ENCODE assay signal across 1 cellular context in the genomic region with DNA sequence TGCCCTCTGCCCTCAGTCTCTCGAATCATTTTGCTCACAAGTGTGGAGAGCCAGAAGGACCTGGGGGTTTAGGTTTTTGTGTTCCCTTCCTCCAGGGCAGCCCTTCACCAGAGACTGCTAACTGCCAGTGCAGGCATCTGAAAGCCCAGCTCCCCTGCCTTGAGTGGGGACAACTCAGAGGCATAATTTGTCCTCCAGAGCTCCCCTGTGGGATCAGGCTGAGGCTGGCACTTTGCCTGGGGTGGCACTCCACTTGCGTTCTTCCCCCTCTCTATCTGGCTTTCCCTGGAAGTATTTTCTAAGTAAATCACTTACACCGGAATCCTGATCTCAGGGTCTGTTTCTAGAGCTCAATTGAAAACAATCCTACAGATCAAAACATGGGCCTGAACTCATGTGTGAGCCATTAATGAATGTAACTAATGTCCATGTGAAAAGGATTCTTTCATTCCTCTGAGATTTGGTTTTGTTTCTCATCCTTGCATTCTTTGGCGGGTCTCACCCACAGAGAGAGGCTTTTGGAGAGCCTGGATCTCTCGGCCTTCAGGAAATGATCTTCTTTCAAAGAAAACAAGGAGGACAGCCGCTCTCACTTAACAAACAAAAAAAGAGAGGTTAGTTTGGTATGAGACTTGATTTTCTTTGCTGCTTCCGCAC.
TF ChIP-seq lines count a peak whose summit lies in the region.

No MANE protein-coding gene starts in this region.

TF ChIP-seq in WTC11, 78 proteins besides CTCF, POLR2A, EP300 and RAD21 (continued from another document):
- no peak for TF ChIP-seq FOXK1 (CRISPR knock-in tag; IDR thresholded peaks at IDR 0.05)
- TF ChIP-seq, protein P1, sequence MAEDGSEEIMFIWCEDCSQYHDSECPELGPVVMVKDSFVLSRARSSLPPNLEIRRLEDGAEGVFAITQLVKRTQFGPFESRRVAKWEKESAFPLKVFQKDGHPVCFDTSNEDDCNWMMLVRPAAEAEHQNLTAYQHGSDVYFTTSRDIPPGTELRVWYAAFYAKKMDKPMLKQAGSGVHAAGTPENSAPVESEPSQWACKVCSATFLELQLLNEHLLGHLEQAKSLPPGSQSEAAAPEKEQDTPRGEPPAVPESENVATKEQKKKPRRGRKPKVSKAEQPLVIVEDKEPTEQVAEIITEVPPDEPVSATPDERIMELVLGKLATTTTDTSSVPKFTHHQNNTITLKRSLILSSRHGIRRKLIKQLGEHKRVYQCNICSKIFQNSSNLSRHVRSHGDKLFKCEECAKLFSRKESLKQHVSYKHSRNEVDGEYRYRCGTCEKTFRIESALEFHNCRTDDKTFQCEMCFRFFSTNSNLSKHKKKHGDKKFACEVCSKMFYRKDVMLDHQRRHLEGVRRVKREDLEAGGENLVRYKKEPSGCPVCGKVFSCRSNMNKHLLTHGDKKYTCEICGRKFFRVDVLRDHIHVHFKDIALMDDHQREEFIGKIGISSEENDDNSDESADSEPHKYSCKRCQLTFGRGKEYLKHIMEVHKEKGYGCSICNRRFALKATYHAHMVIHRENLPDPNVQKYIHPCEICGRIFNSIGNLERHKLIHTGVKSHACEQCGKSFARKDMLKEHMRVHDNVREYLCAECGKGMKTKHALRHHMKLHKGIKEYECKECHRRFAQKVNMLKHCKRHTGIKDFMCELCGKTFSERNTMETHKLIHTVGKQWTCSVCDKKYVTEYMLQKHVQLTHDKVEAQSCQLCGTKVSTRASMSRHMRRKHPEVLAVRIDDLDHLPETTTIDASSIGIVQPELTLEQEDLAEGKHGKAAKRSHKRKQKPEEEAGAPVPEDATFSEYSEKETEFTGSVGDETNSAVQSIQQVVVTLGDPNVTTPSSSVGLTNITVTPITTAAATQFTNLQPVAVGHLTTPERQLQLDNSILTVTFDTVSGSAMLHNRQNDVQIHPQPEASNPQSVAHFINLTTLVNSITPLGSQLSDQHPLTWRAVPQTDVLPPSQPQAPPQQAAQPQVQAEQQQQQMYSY (CRISPR knock-in tag; IDR thresholded peaks at IDR 0.05) = no peak
